ENCODE assay signal across 18 cellular contexts in the genomic region with DNA sequence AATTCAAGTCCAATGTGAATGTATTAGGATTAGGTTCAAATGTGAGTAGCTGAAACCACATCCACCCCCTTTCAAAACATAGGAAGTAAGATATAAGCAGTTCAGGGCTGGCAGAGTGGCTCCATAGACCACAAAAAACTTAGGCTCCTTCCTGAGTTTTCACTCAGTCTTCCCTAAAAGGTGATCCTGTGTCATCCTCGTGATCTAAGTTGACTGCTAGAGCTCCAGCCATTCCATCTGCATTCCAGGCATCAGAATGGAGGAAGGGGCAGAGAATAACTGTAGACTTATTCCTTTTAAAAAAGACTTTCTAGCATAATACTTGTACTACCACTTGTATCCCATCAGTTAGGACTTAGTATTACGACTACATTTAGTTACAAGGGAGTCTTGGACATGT.
A peak's percentile ranks its signal among the peaks of the same experiment; 100 is the strongest.
DNase-seq lines count a peak whose midpoint lies in the region; ATAC-seq, FAIRE-seq and TF ChIP-seq lines count a peak whose summit lies in the region.
"Had no signal": no experiment of that assay in that cellular context is flagged by ENCODE, and none has a peak within 500 bp of the region (broad histone marks: within the 10 kb centered on the region; RNA-seq: fewer than 3 reads in every experiment).

No MANE protein-coding gene starts in this region.

- peaks cover 68% of the 10 kb centered on the region for H3K4me1 ChIP-seq in A549
- peaks cover 38% of the 10 kb centered on the region for H3K4me1 ChIP-seq in astrocyte (ENCODE audit: insufficient read depth, low read length)
- peaks cover 66% of the 10 kb centered on the region for H3K4me1 ChIP-seq in vagina
- H3K4me1 ChIP-seq: BLaER1 had no signal

- no peak for TF ChIP-seq EP300 in A549 (IDR thresholded peaks at IDR 0.05)

- H3K36me3 ChIP-seq in astrocyte (ENCODE audit: insufficient read depth, low read length), result no peaks in the 10 kb centered on the region
- H3K36me3 ChIP-seq in vagina, result no peaks in the 10 kb centered on the region

- H4K20me1 ChIP-seq in astrocyte (ENCODE audit: insufficient read depth, low read length), result no peaks in the 10 kb centered on the region

- no peaks in the 10 kb centered on the region for H3K79me2 ChIP-seq in astrocyte (ENCODE audit: insufficient read depth, low read length)

- ATAC-seq in A549, result no peak
- ATAC-seq in HG03280 (IDR thresholded peaks at IDR 0.05; ENCODE audit: unreplicated experiment), result no peak

- H3K9me3 ChIP-seq in A549 (no peaks in the 10 kb centered on the region), astrocyte (ENCODE audit: insufficient read depth, low read depth, low read length) (no peaks in the 10 kb centered on the region), vagina (no peaks in the 10 kb centered on the region)
- H3K9me3 ChIP-seq: BLaER1 had no signal

- no peak for DNase-seq in A549 (ENCODE audit: low read depth in 1 of 2, low spot score in 1 of 2)
- DNase-seq in astrocyte (ENCODE audit: low read depth), result no peak
- DNase-seq in mesothelial cell of epicardium (ENCODE audit: low spot score in 2 of 2, unreplicated experiment in 2 of 2), result no peak
- no peak for DNase-seq in vagina (ENCODE audit: extremely low spot score in 2 of 2)
- DNase-seq in hippocampal formation (lab: John Stamatoyannopoulos, UW), result no peak
- no peak for DNase-seq in COLO668 (lab: John Stamatoyannopoulos, UW; ENCODE audit: unreplicated experiment)
- DNase-seq: CD4-positive, alpha-beta memory T cell; DMS 273 treated with DMSO at 0.1 percent for 48 hours; HCEC 1CT had no signal

- 72% methylated on average over 2 of the region's 2 CpGs for WGBS in A549 (ENCODE audit: missing lambda C conversion rate)

- no peak for TF ChIP-seq POLR2A in A549 (IDR thresholded peaks at IDR 0.05; ENCODE audit: low read length)
- no peak for TF ChIP-seq POLR2A in vagina (IDR thresholded peaks at IDR 0.05)

- H3K9me3 Mint-ChIP-seq in astrocyte (ENCODE audit: unreplicated experiment) (no peaks in the 10 kb centered on the region), mesothelial cell of epicardium (peaks cover 7% of the 10 kb centered on the region)

- TF ChIP-seq RAD21 in A549 (conservative IDR thresholded peaks at IDR 0.05 in 1 of 2, IDR thresholded peaks at IDR 0.05 in 1 of 2), result no peak

- no peaks in the 10 kb centered on the region for H3K36me3 Mint-ChIP-seq in astrocyte (ENCODE audit: low read depth, unreplicated experiment)
- H3K36me3 Mint-ChIP-seq in mesothelial cell of epicardium, result peaks cover 23% of the 10 kb centered on the region
- H3K36me3 Mint-ChIP-seq: CD14-positive monocyte; CD4-positive, alpha-beta memory T cell had no signal

- H3K27ac Mint-ChIP-seq in astrocyte (ENCODE audit: unreplicated experiment) (peak overlapping the region; percentile 47), mesothelial cell of epicardium (peak overlapping the region; percentile 92)
- H3K27ac Mint-ChIP-seq: CD14-positive monocyte; CD4-positive, alpha-beta memory T cell had no signal

- H3K27ac ChIP-seq in A549, result peak overlapping the region; percentile 90 to 94; a peak in 5 of 6 replicates
- H3K27ac ChIP-seq in astrocyte (ENCODE audit: low read depth, low read length), result no peak overlapping the region
- H3K27ac ChIP-seq in vagina, result peak overlapping the region; percentile 31
- H3K27ac ChIP-seq: 22Rv1, BLaER1, KMS-11 had no signal

- FAIRE-seq in A549 (lab: Jason Lieb, UNC), result no peak
- no peak for FAIRE-seq in astrocyte (lab: Jason Lieb, UNC)
- FAIRE-seq: G401.6, GM12891, GM19239, H54 had no signal

- H3K27me3 ChIP-seq in astrocyte (ENCODE audit: insufficient read depth, low read length) (no peaks in the 10 kb centered on the region), vagina (no peaks in the 10 kb centered on the region)
- H3K27me3 ChIP-seq: BLaER1 had no signal

- peaks cover 46% of the 10 kb centered on the region for H3K4me1 Mint-ChIP-seq in astrocyte (ENCODE audit: low read depth, unreplicated experiment)
- H3K4me1 Mint-ChIP-seq in mesothelial cell of epicardium, result peaks cover 71% of the 10 kb centered on the region
- H3K4me1 Mint-ChIP-seq: CD14-positive monocyte; CD4-positive, alpha-beta memory T cell had no signal

- POLR2A ChIA-PET in A549 (lab: Yijun Ruan, JAX), result interaction anchor here (0.9 kb wide), 1 partner anchor 14 kb away, joined by 4 read pairs; no protein-coding TSS in a partner anchor

- H3K27me3 Mint-ChIP-seq in astrocyte (ENCODE audit: low read depth, unreplicated experiment) (no peaks in the 10 kb centered on the region), mesothelial cell of epicardium (ENCODE audit: low read depth) (no peaks in the 10 kb centered on the region)
- H3K27me3 Mint-ChIP-seq: CD4-positive, alpha-beta memory T cell had no signal

- no peak overlapping the region for H3K4me3 Mint-ChIP-seq in astrocyte (ENCODE audit: unreplicated experiment)
- H3K4me3 Mint-ChIP-seq in mesothelial cell of epicardium, result no peak overlapping the region
- H3K4me3 Mint-ChIP-seq: CD14-positive monocyte; CD4-positive, alpha-beta memory T cell had no signal

- no peak overlapping the region for H3K4me2 ChIP-seq in A549
- H3K4me2 ChIP-seq in astrocyte (ENCODE audit: low read length), result no peak overlapping the region
- H3K4me2 ChIP-seq: BLaER1, KMS-11 had no signal

- intact Hi-C loops in vagina (cut with DNase I), result no loop called here

- H2AFZ ChIP-seq in astrocyte (ENCODE audit: low read depth, low read length), result no peak overlapping the region

- CTCF ChIA-PET in A549 (lab: Yijun Ruan, JAX), result interaction anchor here (0.8 kb wide), 1 partner anchor 13 kb away, joined by 5 read pairs; no protein-coding TSS in a partner anchor

- H3K9ac ChIP-seq in astrocyte (ENCODE audit: low read length), result no peak overlapping the region
- H3K9ac ChIP-seq: BLaER1, KMS-11 had no signal

- H3K4me3 ChIP-seq in A549 (no peak overlapping the region), astrocyte (ENCODE audit: insufficient read depth, low read depth, low read length) (no peak overlapping the region), vagina (no peak overlapping the region)
- H3K4me3 ChIP-seq: BLaER1 had no signal

- TF ChIP-seq CTCF in A549 (IDR thresholded peaks at IDR 0.05) (no peak), astrocyte (IDR thresholded peaks at IDR 0.05; ENCODE audit: insufficient read depth, low read depth, low read length) (no peak), mesothelial cell of epicardium (IDR thresholded peaks at IDR 0.05; ENCODE audit: unreplicated experiment) (no peak), vagina (IDR thresholded peaks at IDR 0.05) (no peak)

TF ChIP-seq in A549, 52 proteins besides CTCF, POLR2A, EP300 and RAD21:
- TF ChIP-seq, protein P1, sequence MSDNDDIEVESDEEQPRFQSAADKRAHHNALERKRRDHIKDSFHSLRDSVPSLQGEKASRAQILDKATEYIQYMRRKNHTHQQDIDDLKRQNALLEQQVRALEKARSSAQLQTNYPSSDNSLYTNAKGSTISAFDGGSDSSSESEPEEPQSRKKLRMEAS (IDR thresholded peaks at IDR 0.05), result no peak
- no peak for TF ChIP-seq CEBPB (IDR thresholded peaks at IDR 0.05)
- TF ChIP-seq, protein P2, sequence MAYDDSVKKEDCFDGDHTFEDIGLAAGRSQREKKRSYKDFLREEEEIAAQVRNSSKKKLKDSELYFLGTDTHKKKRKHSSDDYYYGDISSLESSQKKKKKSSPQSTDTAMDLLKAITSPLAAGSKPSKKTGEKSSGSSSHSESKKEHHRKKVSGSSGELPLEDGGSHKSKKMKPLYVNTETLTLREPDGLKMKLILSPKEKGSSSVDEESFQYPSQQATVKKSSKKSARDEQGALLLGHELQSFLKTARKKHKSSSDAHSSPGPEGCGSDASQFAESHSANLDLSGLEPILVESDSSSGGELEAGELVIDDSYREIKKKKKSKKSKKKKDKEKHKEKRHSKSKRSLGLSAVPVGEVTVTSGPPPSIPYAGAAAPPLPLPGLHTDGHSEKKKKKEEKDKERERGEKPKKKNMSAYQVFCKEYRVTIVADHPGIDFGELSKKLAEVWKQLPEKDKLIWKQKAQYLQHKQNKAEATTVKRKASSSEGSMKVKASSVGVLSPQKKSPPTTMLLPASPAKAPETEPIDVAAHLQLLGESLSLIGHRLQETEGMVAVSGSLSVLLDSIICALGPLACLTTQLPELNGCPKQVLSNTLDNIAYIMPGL (CRISPR knock-in tag; IDR thresholded peaks at IDR 0.05; ENCODE audit: borderline replicate concordance), result no peak
- TF ChIP-seq, protein P3, sequence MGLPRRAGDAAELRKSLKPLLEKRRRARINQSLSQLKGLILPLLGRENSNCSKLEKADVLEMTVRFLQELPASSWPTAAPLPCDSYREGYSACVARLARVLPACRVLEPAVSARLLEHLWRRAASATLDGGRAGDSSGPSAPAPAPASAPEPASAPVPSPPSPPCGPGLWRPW (IDR thresholded peaks at IDR 0.05), result no peak
TF ChIP-seq in A549: peak in this region for 0.
